8 cellular contexts compared by ENCODE assay signal in the genomic region with DNA sequence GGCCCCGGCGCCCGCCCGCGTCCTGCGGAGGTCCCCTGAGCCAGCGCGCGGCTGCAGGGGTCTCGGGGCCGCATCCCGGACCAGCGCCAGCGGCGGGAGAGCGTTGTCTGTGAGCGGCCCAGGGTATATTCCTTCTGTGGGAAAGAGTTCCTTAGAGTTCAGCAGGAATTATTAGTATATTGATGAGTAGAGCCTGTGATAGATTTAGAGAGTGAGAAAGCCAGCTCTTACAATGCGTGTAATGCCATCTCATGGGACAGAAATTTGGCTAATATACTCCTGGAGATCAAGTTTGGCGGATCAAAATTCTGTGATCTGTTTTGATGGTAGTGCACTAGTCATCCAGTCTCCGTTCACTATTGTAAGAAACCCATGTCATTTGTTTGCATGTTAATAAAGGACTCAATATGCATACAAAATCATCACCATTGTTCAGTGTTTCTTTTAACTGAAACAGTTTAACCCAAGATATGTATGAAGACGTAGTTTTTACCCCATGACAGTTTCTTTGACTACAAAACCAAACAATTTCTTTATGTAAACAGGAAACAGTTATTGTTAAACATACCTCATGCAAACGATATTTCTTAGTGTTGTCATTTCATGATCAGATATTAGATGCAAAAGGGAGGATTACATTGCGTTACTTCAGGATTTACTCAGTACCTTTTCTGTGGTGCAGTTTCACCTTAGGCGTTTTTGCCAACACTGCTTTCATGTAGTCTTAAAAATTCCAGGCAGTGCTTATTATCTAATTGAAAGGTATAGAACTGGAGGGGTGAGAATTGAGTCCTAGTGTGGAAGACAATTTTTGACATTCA. TPM values are rescaled to one million over a fixed set of nuclear protein-coding genes. Genes with fewer than 3 reads are reported as not detected.
DNase-seq lines count a peak whose midpoint lies in the region; ATAC-seq, FAIRE-seq and TF ChIP-seq lines count a peak whose summit lies in the region.

No MANE protein-coding gene starts in this region.

- peak overlapping the region; percentile 73 for H3K9ac ChIP-seq in GM23248

- peak overlapping the region in 1 of 2 experiments; percentile 87; a peak in 4 of 6 replicates for H3K27ac ChIP-seq in A549
- no peak overlapping the region for H3K27ac ChIP-seq in GM23248
- H3K27ac ChIP-seq in body of pancreas = peak overlapping the region; percentile 11 to 94 (median 89)
- H3K27ac ChIP-seq in lower lobe of right lung = peak overlapping the region; percentile 90
- H3K27ac ChIP-seq in aorta (ENCODE audit: low read depth in 1 of 2, low read length in 2 of 2) = no peak overlapping the region
- H3K27ac ChIP-seq in substantia nigra (ENCODE audit: low read depth, low read length, poor library complexity, severe bottlenecking) = no peak overlapping the region

- CTCF ChIA-PET in A549 (lab: Yijun Ruan, JAX) = interaction anchor here (1.2 kb wide), 1 partner anchor 27 kb away, joined by 4 read pairs; no protein-coding TSS in a partner anchor

- H3K4me3 ChIP-seq in A549 (peak overlapping the region; percentile 67), GM23248 (peak overlapping the region; percentile 75), body of pancreas (peak overlapping the region; percentile 10 to 84), lower lobe of right lung (peak overlapping the region; percentile 92), aorta (ENCODE audit: low read length in 2 of 2) (peak overlapping the region; percentile 24 to 55)

- peak overlapping the region; percentile 98 for H3K4me2 ChIP-seq in A549
- peak overlapping the region; percentile 78 for H3K4me2 ChIP-seq in GM23248 (ENCODE audit: unreplicated experiment)

- no peak for TF ChIP-seq RAD21 in A549 (conservative IDR thresholded peaks at IDR 0.05 in 1 of 2, IDR thresholded peaks at IDR 0.05 in 1 of 2)

- DNase-seq in A549 (ENCODE audit: low read depth in 1 of 2, low spot score in 1 of 2) (no peak), GM23248 (peak; percentile 50), body of pancreas (no peak), lower lobe of right lung (no peak), aorta (no peak), substantia nigra (lab: John Stamatoyannopoulos, UW) (no peak), cortex of kidney (lab: John Stamatoyannopoulos, UW) (no peak)

- FAIRE-seq in A549 (lab: Jason Lieb, UNC) = no peak

- TF ChIP-seq CTCF in A549 (IDR thresholded peaks at IDR 0.05) = no peak
- TF ChIP-seq CTCF in body of pancreas (IDR thresholded peaks at IDR 0.05) = no peak
- TF ChIP-seq CTCF in lower lobe of right lung (IDR thresholded peaks at IDR 0.05) = no peak

- H3K9me3 ChIP-seq in A549 (no peaks in the 10 kb centered on the region), GM23248 (ENCODE audit: low read depth) (no peaks in the 10 kb centered on the region), body of pancreas (no peaks in the 10 kb centered on the region), lower lobe of right lung (no peaks in the 10 kb centered on the region), aorta (ENCODE audit: control insufficient read depth, low read length) (no peaks in the 10 kb centered on the region)

- intact Hi-C loops in body of pancreas (cut with DNase I) = no loop called here
- intact Hi-C loops in lower lobe of right lung (cut with DNase I) = no loop called here
- intact Hi-C loops in aorta (cut with DNase I) = loop anchor here (5.0 to 10.0 kb wide), 3 partner anchors 113 to 295 kb away; no protein-coding TSS in a partner anchor

- ATAC-seq in A549 (no peak; a peak in 3 of 6 replicates), body of pancreas (no peak), lower lobe of right lung (no peak), aorta (ENCODE audit: low FRiP score) (no peak), HG03432 (IDR thresholded peaks at IDR 0.05; ENCODE audit: unreplicated experiment) (no peak)

- in situ Hi-C loops in GM23248 (cut with MboI) = loop anchor here (10.0 kb wide), 1 partner anchor 285 kb away; no protein-coding TSS in a partner anchor

- no peaks in the 10 kb centered on the region for H3K9me2 ChIP-seq in GM23248 (ENCODE audit: insufficient read depth)

- TF ChIP-seq EP300 in A549 (IDR thresholded peaks at IDR 0.05) = no peak

- no peaks in the 10 kb centered on the region for H3K27me3 ChIP-seq in GM23248 (replicated peaks; ENCODE audit: insufficient read depth)
- no peaks in the 10 kb centered on the region for H3K27me3 ChIP-seq in body of pancreas
- no peaks in the 10 kb centered on the region for H3K27me3 ChIP-seq in lower lobe of right lung (ENCODE audit: low read depth)
- no peaks in the 10 kb centered on the region for H3K27me3 ChIP-seq in aorta (ENCODE audit: control insufficient read depth in 1 of 2, insufficient read depth in 2 of 2, low read length in 1 of 2)

- WGBS in A549 (ENCODE audit: missing lambda C conversion rate) = 26% methylated on average over 7 of the region's 24 CpGs
- 3% methylated on average over 24 of the region's 24 CpGs for WGBS in GM23248 (ENCODE audit: low coverage in 1 of 2, low lambda C conversion rate in 2 of 2, missing lambda C conversion rate in 2 of 2), 2 experiments
- WGBS in body of pancreas, 2 donors = 5 to 6% methylated on average over 16 to 24 of the region's 24 CpGs
- WGBS in aorta, 2 donors = 14 to 16% methylated on average over 24 of the region's 24 CpGs

- no peaks in the 10 kb centered on the region for H3K79me2 ChIP-seq in GM23248 (ENCODE audit: insufficient read depth)

- peaks cover 6% of the 10 kb centered on the region; the same call in 1 of the 2 replicates for H3F3A ChIP-seq in GM23248 (ENCODE audit: insufficient read depth)

- H4K20me1 ChIP-seq in GM23248 (ENCODE audit: insufficient read depth) = no peaks in the 10 kb centered on the region

- H3K4me1 ChIP-seq in A549 = peaks cover 6% of the 10 kb centered on the region; the same call in 1 of the 3 replicates
- H3K4me1 ChIP-seq in GM23248 (ENCODE audit: insufficient read depth) = no peaks in the 10 kb centered on the region
- H3K4me1 ChIP-seq in body of pancreas = peaks cover 15% of the 10 kb centered on the region
- H3K4me1 ChIP-seq in lower lobe of right lung = peaks cover 5% of the 10 kb centered on the region
- H3K4me1 ChIP-seq in aorta (ENCODE audit: control insufficient read depth in 1 of 2, insufficient read depth in 2 of 2, low read length in 2 of 2) = no peaks in the 10 kb centered on the region

- H2AFZ ChIP-seq in GM23248 = peak overlapping the region; percentile 88

- POLR2A ChIA-PET in A549 (lab: Yijun Ruan, JAX) = no interaction called here

- H3K36me3 ChIP-seq in GM23248 (ENCODE audit: low read depth) = no peaks in the 10 kb centered on the region
- no peaks in the 10 kb centered on the region for H3K36me3 ChIP-seq in body of pancreas (replicated peaks in 1 of 2; ENCODE audit: insufficient read depth in 1 of 2, low read depth in 2 of 2)
- H3K36me3 ChIP-seq in lower lobe of right lung = no peaks in the 10 kb centered on the region
- H3K36me3 ChIP-seq in aorta (ENCODE audit: control insufficient read depth in 1 of 2, insufficient read depth in 2 of 2, low read length in 1 of 2) = no peaks in the 10 kb centered on the region

- TF ChIP-seq POLR2A in A549 (IDR thresholded peaks at IDR 0.05; ENCODE audit: low read length) (no peak), body of pancreas (IDR thresholded peaks at IDR 0.05) (no peak)

TF ChIP-seq in A549, 52 proteins besides CTCF, POLR2A, EP300 and RAD21:
- TF ChIP-seq CBX8 (IDR thresholded peaks at IDR 0.05) (peak; percentile 69; the same call in 1 of the 2 replicates), EHMT2 (IDR thresholded peaks at IDR 0.05; ENCODE audit: low read depth) (no peak)
- TF ChIP-seq, protein P1, sequence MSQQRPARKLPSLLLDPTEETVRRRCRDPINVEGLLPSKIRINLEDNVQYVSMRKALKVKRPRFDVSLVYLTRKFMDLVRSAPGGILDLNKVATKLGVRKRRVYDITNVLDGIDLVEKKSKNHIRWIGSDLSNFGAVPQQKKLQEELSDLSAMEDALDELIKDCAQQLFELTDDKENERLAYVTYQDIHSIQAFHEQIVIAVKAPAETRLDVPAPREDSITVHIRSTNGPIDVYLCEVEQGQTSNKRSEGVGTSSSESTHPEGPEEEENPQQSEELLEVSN (IDR thresholded peaks at IDR 0.05; ENCODE audit: borderline replicate concordance, low read depth) = no peak

RNA-seq across cellular contexts. Expression of a gene that starts 9.9 kb away (rescaled TPM):
- polyA plus RNA-seq in A549 (2011; rRNA removed) (1.2 and 1.5 TPM in 2 replicates), A549 (2017; fragmentation: RNase III; extraction: RNeasy Plus Mini Kit Qiagen cat#74134 plus additional on column Dnase treatment) (1.4 to 1.9 TPM (median 1.8 TPM) in 3 replicates), GM23248 (2016; fragmentation: Nextera tagmentation; extraction: Ambion mirVana) (2.7 and 3.4 TPM in 2 replicates), aorta (1 to 10 TPM in 1 of 2 donors, under 1 TPM in 1; 0.38 to 2.1 TPM)
- 0.15 and 0.21 TPM in 2 replicates for polyA plus RNA-seq in A549 (2012; cell fraction: cytosol; rRNA removed)
- polyA plus RNA-seq in A549 (2012; cell fraction: nucleus; rRNA removed) = 0.38 and 0.39 TPM in 2 replicates
- 0.99 and 1.4 TPM in 2 replicates for polyA minus RNA-seq in A549 (2011; rRNA and poly(A)+ RNA removed)
- 3.4 and 5.4 TPM in 2 replicates for total RNA-seq in GM23248 (2014; rRNA removed; shearing (Covaris generic))
- total RNA-seq in body of pancreas (1 to 10 TPM; 5.4 to 6.9 TPM), lower lobe of right lung (21.1 TPM), aorta (1 to 10 TPM; 1.6 to 4.3 TPM)

Comparison
In these comparisons a context has a peak if more than half of its experiments do, and no peak if none do; other contexts are left out.
1. H3K27ac ChIP-seq: peak in body of pancreas (4 of 4) and lower lobe of right lung (single experiment); none in GM23248 (single experiment), aorta (0 of 2) and substantia nigra (single experiment).
2. H3K4me3 ChIP-seq: peak in every context shown above with its lines; median percentile 92 in lower lobe of right lung; 75 in GM23248; 67 in A549; 47 in body of pancreas; 40 in aorta.
3. intact Hi-C loops: an anchor here in aorta (5.0 to 10.0 kb wide); none called in body of pancreas and lower lobe of right lung.